In the genomic region with DNA sequence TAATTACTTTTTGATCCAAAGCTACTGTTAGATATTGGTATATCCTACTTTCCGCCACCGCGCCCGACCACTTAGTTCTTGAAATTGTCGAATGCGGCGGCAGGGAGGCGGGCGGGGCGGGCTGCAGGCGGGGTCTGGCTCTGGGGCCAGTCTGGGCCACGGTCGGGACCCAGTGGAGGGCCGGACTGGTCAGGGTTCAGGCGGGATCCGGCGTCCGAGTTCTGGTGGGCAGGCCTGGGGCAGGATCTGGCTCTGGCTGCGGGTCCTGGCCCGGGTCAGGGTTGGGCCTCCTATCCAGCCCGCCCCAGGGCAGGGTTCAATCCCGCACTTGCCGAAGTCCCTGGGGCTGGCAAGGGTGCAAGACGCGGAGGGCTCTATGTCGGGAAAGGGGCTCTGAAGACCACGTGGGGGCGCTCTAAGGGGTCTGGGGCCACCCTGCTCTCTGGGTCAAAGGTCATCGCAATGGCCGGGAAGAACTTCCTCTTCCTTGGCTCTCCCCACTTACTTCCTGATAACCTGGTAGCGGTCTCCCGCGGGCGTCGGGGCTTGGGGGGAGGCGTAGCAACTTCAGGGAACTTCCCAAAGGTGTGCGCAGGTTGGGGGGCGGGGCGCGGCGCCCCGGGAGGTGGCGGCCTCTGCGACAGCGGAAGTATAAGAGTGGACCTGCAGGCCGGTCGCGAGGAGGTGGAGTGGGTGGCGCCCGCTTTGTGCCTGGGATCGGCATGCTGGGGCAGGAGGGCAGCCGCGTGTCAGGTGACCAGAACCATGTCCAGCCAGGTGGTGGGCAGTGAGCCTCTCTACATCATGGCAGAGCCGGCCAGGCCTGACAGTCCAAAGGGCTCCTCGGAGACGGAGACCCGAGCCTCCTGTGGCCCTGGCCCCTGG, we compare ENCODE assay signal across 30 cellular contexts.
"Had no signal": no experiment of that assay in that cellular context is flagged by ENCODE, and none has a peak within 500 bp of the region (broad histone marks: within the 10 kb centered on the region; RNA-seq: fewer than 3 reads in every experiment).

No MANE protein-coding gene starts in this region.

- H3K4me3 ChIP-seq: left lung, lower lobe of right lung, pancreas, prostate gland, skin epidermis, thoracic aorta, tibial artery, uterus had no signal

- H3K27me3 ChIP-seq: left lung, neutrophil, pancreas, tibial artery, uterus had no signal

- H3K36me3 ChIP-seq: left lung, lower lobe of right lung, neutrophil, pancreas, prostate gland, thoracic aorta, tibial artery, uterus had no signal

- H3K9me3 Mint-ChIP-seq: immature natural killer cell; naive thymus-derived CD8-positive, alpha-beta T cell; nephron; neural crest cell; stimulated activated naive B cell treated with anti-CD40 and anti-IgM and Interleukin-4, amounts not matched to agents 10 μg/mL and 1 μg/mL and 100 μg/mL, for 72 hours; stimulated activated naive CD8-positive, alpha-beta T cell treated with anti-CD3 and anti-CD28 coated beads, Interleukin-15, Interleukin-2, amounts not matched to agents 100 ng/mL and 50 ng/mL, for 24 hours had no signal

- H3K4me1 ChIP-seq: left lung, lower lobe of right lung, pancreas, prostate gland, tibial artery, uterus had no signal

- DNase-seq: hypothalamus; immature natural killer cell; kidney; left colon; left lung; lower lobe of right lung; mammary epithelial cell; mesenchymal stem cell; naive thymus-derived CD8-positive, alpha-beta T cell; occipital lobe; retina; stimulated activated CD4-positive, alpha-beta T cell treated with anti-CD3 and anti-CD28 coated beads, Interleukin-12 subunit alpha, Interleukin-12 subunit beta, amount 100 ng/mL, for 4 hours; stimulated activated CD4-positive, alpha-beta T cell treated with anti-CD3 and anti-CD28 coated beads, Interleukin-15, amount 100 ng/mL, for 24 hours; stimulated activated CD4-positive, alpha-beta T cell treated with anti-CD3 and anti-CD28 coated beads, Interleukin-2, amount 100 ng/mL, for 24 hours; stimulated activated CD4-positive, alpha-beta T cell treated with anti-CD3 and anti-CD28 coated beads, Interleukin-4, amount 100 ng/mL, for 1 hour; stimulated activated naive B cell treated with anti-CD40 and anti-IgM and Interleukin-4, amounts not matched to agents 10 μg/mL and 1 μg/mL and 100 μg/mL, for 72 hours; substantia nigra; tibial artery; trophoblast cell; uterus had no signal

- FAIRE-seq: islet of Langerhans, kidney, pancreas had no signal

- H3K27ac Mint-ChIP-seq: immature natural killer cell; naive thymus-derived CD8-positive, alpha-beta T cell; nephron; stimulated activated naive B cell treated with anti-CD40 and anti-IgM and Interleukin-4, amounts not matched to agents 10 μg/mL and 1 μg/mL and 100 μg/mL, for 72 hours; stimulated activated naive CD8-positive, alpha-beta T cell treated with anti-CD3 and anti-CD28 coated beads, Interleukin-15, Interleukin-2, amounts not matched to agents 100 ng/mL and 50 ng/mL, for 24 hours had no signal

- H3K4me1 Mint-ChIP-seq: immature natural killer cell; naive thymus-derived CD8-positive, alpha-beta T cell; nephron; neural crest cell; stimulated activated naive B cell treated with anti-CD40 and anti-IgM and Interleukin-4, amounts not matched to agents 10 μg/mL and 1 μg/mL and 100 μg/mL, for 72 hours had no signal

- H3K27me3 Mint-ChIP-seq: naive thymus-derived CD8-positive, alpha-beta T cell; stimulated activated naive B cell treated with anti-CD40 and anti-IgM and Interleukin-4, amounts not matched to agents 10 μg/mL and 1 μg/mL and 100 μg/mL, for 72 hours; stimulated activated naive CD8-positive, alpha-beta T cell treated with anti-CD3 and anti-CD28 coated beads, Interleukin-15, Interleukin-2, amounts not matched to agents 100 ng/mL and 50 ng/mL, for 24 hours had no signal

- H3K27ac ChIP-seq: left lung, lower lobe of right lung, neutrophil, pancreas, prostate gland, skin epidermis, thoracic aorta, tibial artery, uterus had no signal

- ATAC-seq: left colon; left lung; naive thymus-derived CD8-positive, alpha-beta T cell; pancreas; sciatic nerve; stimulated activated naive B cell treated with anti-CD40 and anti-IgM and Interleukin-4, amounts not matched to agents 10 μg/mL and 1 μg/mL and 100 μg/mL, for 72 hours had no signal

- H3K4me3 Mint-ChIP-seq: immature natural killer cell; naive thymus-derived CD8-positive, alpha-beta T cell; nephron; neural crest cell; stimulated activated naive B cell treated with anti-CD40 and anti-IgM and Interleukin-4, amounts not matched to agents 10 μg/mL and 1 μg/mL and 100 μg/mL, for 72 hours; stimulated activated naive CD8-positive, alpha-beta T cell treated with anti-CD3 and anti-CD28 coated beads, Interleukin-15, Interleukin-2, amounts not matched to agents 100 ng/mL and 50 ng/mL, for 24 hours had no signal

- H3K9me3 ChIP-seq: left lung, lower lobe of right lung, neutrophil, pancreas, prostate gland, thoracic aorta, tibial artery, uterus had no signal
